10 cellular contexts compared by ENCODE assay signal in the genomic region with DNA sequence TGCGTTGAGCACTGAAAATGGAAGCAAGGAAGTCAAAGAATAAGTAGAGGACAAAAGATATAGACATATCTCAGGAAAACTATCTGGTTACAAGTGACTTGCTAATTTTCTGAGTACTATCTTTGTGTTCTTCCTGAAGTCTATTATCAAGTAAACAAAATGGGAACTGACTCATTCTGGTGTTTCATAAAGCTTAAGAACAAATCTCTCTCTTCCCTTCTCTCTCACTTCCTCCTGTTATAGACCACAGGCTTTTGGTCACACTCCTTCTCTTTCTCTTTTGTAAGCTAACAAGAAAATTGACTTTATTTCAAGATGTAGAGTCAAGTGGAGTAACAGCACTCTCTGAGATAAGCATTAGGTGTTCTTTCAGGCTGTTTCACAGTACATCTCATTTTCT.
DNase-seq lines count a peak whose midpoint lies in the region; ATAC-seq and TF ChIP-seq lines count a peak whose summit lies in the region.
"Had no signal": no experiment of that assay in that cellular context is flagged by ENCODE, and none has a peak within 500 bp of the region (broad histone marks: within the 10 kb centered on the region; RNA-seq: fewer than 3 reads in every experiment).

No MANE protein-coding gene starts in this region.

- no peak overlapping the region for H3K4me3 Mint-ChIP-seq in HFFc6

- ATAC-seq in GM18858 (IDR thresholded peaks at IDR 0.05; ENCODE audit: unreplicated experiment) (peak; percentile 100), HG03575 (IDR thresholded peaks at IDR 0.05; ENCODE audit: extremely low read depth, insufficient number of reproducible peaks, low FRiP score, unreplicated experiment) (peak; percentile 100), Right ventricle myocardium superior (ENCODE audit: poor library complexity) (no peak)

- DNase-seq in HFFc6 (peak; percentile 3), fibroblast of peridontal ligament (ENCODE audit: extremely low read depth) (peak; percentile 43), activated T-cell treated with anti-CD3 and anti-CD28 coated beads for 4 hours (no peak), Right ventricle myocardium superior (no peak), iPS-NIHi7 (ENCODE audit: extremely low spot score) (no peak), DMS79 (lab: John Stamatoyannopoulos, UW) (no peak)
- DNase-seq: activated CD4-positive, alpha-beta T cell treated with anti-CD3 and anti-CD28 coated beads for 1 hour; NCI-H187 treated with DMSO at 0.1 percent for 48 hours had no signal

- peaks cover 4% of the 10 kb centered on the region; the same call in 1 of the 2 replicates for H3K36me3 Mint-ChIP-seq in HFFc6 (ENCODE audit: low read depth)

- TF ChIP-seq CTCF in HFFc6 (IDR thresholded peaks at IDR 0.05): no peak

- intact Hi-C loops in Right ventricle myocardium superior (cut with DNase I): no loop called here

- H3K27me3 Mint-ChIP-seq in HFFc6 (ENCODE audit: insufficient read depth): peaks cover 3% of the 10 kb centered on the region; the same call in 1 of the 2 replicates

- no peaks in the 10 kb centered on the region; the same call in 1 of the 2 replicates for H3K9me3 Mint-ChIP-seq in HFFc6

- peaks cover 24% of the 10 kb centered on the region for H3K4me1 Mint-ChIP-seq in HFFc6 (ENCODE audit: low read depth)

- no peak overlapping the region for H3K27ac Mint-ChIP-seq in HFFc6

Comparison
In these comparisons a context has a peak if more than half of its experiments do, and no peak if none do; other contexts are left out.
1. DNase-seq: peak in HFFc6 (single experiment) and fibroblast of peridontal ligament (single experiment); none in activated T-cell treated with anti-CD3 and anti-CD28 coated beads for 4 hours (single experiment), Right ventricle myocardium superior (single experiment), iPS-NIHi7 (single experiment) and DMS79 (single experiment).